ENCODE assay signal across 1 cellular context in the genomic region with DNA sequence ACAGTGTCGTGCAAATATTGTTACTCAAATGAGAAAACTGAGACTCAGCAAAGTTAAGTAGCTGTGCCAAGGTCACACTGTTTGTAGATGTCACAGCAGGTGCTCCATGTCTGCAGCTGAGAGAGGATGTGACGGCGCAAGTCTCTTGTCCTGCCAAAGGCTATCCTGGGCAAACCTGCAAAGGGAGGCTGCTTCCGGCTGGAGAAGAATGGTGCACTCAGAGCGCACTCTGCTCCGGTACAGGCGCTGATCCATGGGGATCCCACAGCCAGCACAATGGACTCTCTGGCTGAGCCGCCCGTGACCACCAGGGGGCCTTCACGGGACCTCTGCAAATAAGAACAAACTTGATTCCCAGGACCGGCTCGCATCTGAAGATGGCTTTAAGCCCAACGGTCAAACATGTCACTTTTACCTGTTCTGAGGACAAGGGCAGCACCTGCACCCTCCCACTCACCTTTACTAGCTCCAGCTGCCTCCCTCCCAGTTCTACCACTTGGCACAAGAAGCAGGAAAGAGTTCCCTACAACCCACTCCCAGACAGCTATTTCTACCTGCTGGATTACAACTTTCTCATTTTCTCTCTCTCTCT.
A peak's percentile ranks its signal among the peaks of the same experiment; 100 is the strongest.
TF ChIP-seq lines count a peak whose summit lies in the region.

No MANE protein-coding gene starts in this region.

TF ChIP-seq in HepG2, 621 proteins besides CTCF, POLR2A, EP300 and RAD21 (continued from another document and continues in another):
- TF ChIP-seq, protein P1, sequence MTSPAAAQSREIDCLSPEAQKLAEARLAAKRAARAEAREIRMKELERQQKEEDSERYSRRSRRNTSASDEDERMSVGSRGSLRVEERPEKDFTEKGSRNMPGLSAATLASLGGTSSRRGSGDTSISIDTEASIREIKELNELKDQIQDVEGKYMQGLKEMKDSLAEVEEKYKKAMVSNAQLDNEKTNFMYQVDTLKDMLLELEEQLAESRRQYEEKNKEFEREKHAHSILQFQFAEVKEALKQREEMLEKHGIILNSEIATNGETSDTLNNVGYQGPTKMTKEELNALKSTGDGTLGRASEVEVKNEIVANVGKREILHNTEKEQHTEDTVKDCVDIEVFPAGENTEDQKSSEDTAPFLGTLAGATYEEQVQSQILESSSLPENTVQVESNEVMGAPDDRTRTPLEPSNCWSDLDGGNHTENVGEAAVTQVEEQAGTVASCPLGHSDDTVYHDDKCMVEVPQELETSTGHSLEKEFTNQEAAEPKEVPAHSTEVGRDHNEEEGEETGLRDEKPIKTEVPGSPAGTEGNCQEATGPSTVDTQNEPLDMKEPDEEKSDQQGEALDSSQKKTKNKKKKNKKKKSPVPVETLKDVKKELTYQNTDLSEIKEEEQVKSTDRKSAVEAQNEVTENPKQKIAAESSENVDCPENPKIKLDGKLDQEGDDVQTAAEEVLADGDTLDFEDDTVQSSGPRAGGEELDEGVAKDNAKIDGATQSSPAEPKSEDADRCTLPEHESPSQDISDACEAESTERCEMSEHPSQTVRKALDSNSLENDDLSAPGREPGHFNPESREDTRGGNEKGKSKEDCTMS (CRISPR knock-in tag; conservative IDR thresholded peaks at IDR 0.05), result no peak
- TF ChIP-seq SIX4 (CRISPR knock-in tag; IDR thresholded peaks at IDR 0.05) (peak; percentile 23; the same call in 1 of the 2 replicates), ZNF512B (CRISPR knock-in tag; IDR thresholded peaks at IDR 0.05; ENCODE audit: borderline replicate concordance) (0 out of 2 replicates have a peak, but pooled peaks have one; percentile 41), HMGXB4 (CRISPR knock-in tag; IDR thresholded peaks at IDR 0.05; ENCODE audit: borderline replicate concordance in 1 of 2, low read depth in 1 of 2) (peak; percentile 32 to 53; a peak in 1 of 4 replicates), GATAD2A (CRISPR knock-in tag; IDR thresholded peaks at IDR 0.05) (0 out of 2 replicates have a peak, but pooled peaks have one; percentile 33), ZNF589 (CRISPR knock-in tag; conservative IDR thresholded peaks at IDR 0.05) (no peak), ZNF276 (CRISPR knock-in tag; IDR thresholded peaks at IDR 0.05; ENCODE audit: low read depth) (no peak), BHLHE40 (IDR thresholded peaks at IDR 0.05; ENCODE audit: low read length) (peak; percentile 64; the same call in 1 of the 2 replicates), SMC3 (IDR thresholded peaks at IDR 0.05; ENCODE audit: low read length) (peak; percentile 70), ELF1 (CRISPR knock-in tag; IDR thresholded peaks at IDR 0.05) (peak; percentile 53; the same call in 1 of the 2 replicates), KDM4B (CRISPR knock-in tag; IDR thresholded peaks at IDR 0.05) (no peak), FOXK1 (CRISPR knock-in tag; IDR thresholded peaks at IDR 0.05; ENCODE audit: borderline replicate concordance, low read depth) (peak; percentile 17; the same call in 1 of the 2 replicates), ZNF263 (CRISPR knock-in tag; IDR thresholded peaks at IDR 0.05) (no peak), KDM2A (CRISPR knock-in tag; IDR thresholded peaks at IDR 0.05; ENCODE audit: borderline replicate concordance, low read depth) (peak; percentile 70), FOSL2 (CRISPR knock-in tag; IDR thresholded peaks at IDR 0.05) (peak; percentile 33; the same call in 1 of the 2 replicates), YY1 (IDR thresholded peaks at IDR 0.05; ENCODE audit: insufficient read depth, insufficient replicate concordance, low read depth, low read length) (peak; percentile 65), MEF2D (CRISPR knock-in tag; IDR thresholded peaks at IDR 0.05) (no peak), TBX2 (CRISPR knock-in tag; IDR thresholded peaks at IDR 0.05; ENCODE audit: borderline replicate concordance) (no peak), PAX8 (CRISPR knock-in tag; IDR thresholded peaks at IDR 0.05; ENCODE audit: borderline replicate concordance) (no peak), ZNF549 (CRISPR knock-in tag; IDR thresholded peaks at IDR 0.05) (no peak), ZNF644 (CRISPR knock-in tag; IDR thresholded peaks at IDR 0.05; ENCODE audit: low read depth) (peak; percentile 28; the same call in 1 of the 2 replicates), ZNF747 (CRISPR knock-in tag; IDR thresholded peaks at IDR 0.05; ENCODE audit: borderline replicate concordance) (no peak), HIVEP1 (CRISPR knock-in tag; IDR thresholded peaks at IDR 0.05) (peak; percentile 32; the same call in 1 of the 2 replicates), ZNF687 (CRISPR knock-in tag; IDR thresholded peaks at IDR 0.05) (peak; percentile 45), ZNF331 (CRISPR knock-in tag; IDR thresholded peaks at IDR 0.05) (0 out of 2 replicates have a peak, but pooled peaks have one; percentile 20), TAF15 (IDR thresholded peaks at IDR 0.05; ENCODE audit: low read depth, low read length, poor library complexity, severe bottlenecking) (no peak), GABPB1 (CRISPR knock-in tag; IDR thresholded peaks at IDR 0.05) (peak; percentile 64), ZBTB20 (CRISPR knock-in tag; IDR thresholded peaks at IDR 0.05; ENCODE audit: borderline replicate concordance, low read depth) (0 out of 2 replicates have a peak, but pooled peaks have one; percentile 42), HHEX (CRISPR knock-in tag; IDR thresholded peaks at IDR 0.05) (no peak), THYN1 (CRISPR knock-in tag; IDR thresholded peaks at IDR 0.05; ENCODE audit: borderline replicate concordance, low read depth) (no peak), KDM1A (CRISPR knock-in tag; IDR thresholded peaks at IDR 0.05) (no peak), ZNF598 (CRISPR knock-in tag; IDR thresholded peaks at IDR 0.05; ENCODE audit: borderline replicate concordance) (peak; percentile 67; the same call in 1 of the 2 replicates), ZFP36L2 (CRISPR knock-in tag; IDR thresholded peaks at IDR 0.05) (no peak), MLXIP (CRISPR knock-in tag; IDR thresholded peaks at IDR 0.05; ENCODE audit: borderline replicate concordance) (no peak), ZNF496 (CRISPR knock-in tag; IDR thresholded peaks at IDR 0.05; ENCODE audit: insufficient replicate concordance) (no peak), MIER3 (CRISPR knock-in tag; IDR thresholded peaks at IDR 0.05; ENCODE audit: borderline replicate concordance) (peak; percentile 54; the same call in 1 of the 2 replicates)
- TF ChIP-seq, protein P2, sequence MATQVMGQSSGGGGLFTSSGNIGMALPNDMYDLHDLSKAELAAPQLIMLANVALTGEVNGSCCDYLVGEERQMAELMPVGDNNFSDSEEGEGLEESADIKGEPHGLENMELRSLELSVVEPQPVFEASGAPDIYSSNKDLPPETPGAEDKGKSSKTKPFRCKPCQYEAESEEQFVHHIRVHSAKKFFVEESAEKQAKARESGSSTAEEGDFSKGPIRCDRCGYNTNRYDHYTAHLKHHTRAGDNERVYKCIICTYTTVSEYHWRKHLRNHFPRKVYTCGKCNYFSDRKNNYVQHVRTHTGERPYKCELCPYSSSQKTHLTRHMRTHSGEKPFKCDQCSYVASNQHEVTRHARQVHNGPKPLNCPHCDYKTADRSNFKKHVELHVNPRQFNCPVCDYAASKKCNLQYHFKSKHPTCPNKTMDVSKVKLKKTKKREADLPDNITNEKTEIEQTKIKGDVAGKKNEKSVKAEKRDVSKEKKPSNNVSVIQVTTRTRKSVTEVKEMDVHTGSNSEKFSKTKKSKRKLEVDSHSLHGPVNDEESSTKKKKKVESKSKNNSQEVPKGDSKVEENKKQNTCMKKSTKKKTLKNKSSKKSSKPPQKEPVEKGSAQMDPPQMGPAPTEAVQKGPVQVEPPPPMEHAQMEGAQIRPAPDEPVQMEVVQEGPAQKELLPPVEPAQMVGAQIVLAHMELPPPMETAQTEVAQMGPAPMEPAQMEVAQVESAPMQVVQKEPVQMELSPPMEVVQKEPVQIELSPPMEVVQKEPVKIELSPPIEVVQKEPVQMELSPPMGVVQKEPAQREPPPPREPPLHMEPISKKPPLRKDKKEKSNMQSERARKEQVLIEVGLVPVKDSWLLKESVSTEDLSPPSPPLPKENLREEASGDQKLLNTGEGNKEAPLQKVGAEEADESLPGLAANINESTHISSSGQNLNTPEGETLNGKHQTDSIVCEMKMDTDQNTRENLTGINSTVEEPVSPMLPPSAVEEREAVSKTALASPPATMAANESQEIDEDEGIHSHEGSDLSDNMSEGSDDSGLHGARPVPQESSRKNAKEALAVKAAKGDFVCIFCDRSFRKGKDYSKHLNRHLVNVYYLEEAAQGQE (IDR thresholded peaks at IDR 0.05; ENCODE audit: borderline replicate concordance in 1 of 2, low read depth in 1 of 2, low read length in 2 of 2), result no peak
